Comparison of ENCODE assay signal across 29 cellular contexts in the genomic region with DNA sequence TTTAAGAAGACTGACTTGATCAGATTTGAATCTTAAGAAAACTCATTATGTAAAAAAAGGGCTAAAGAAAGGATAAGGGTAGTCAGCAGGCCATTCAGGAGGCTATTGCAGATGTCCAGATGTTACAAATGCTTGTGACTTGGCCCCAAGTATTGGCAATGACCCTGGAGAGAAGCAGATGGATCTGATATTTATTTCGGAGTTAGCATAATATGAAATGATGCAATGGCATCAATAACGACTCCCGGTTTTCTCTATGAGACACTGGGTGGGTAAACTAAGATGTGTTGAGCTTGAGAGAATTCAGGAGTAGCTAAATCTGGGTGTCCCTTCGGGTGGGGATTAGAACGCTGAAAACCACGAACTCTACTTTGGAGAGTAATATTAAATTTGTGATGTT.
A peak's percentile ranks its signal among the peaks of the same experiment; 100 is the strongest.
DNase-seq lines count a peak whose midpoint lies in the region; ATAC-seq and TF ChIP-seq lines count a peak whose summit lies in the region.
"Had no signal": no experiment of that assay in that cellular context is flagged by ENCODE, and none has a peak within 500 bp of the region (broad histone marks: within the 10 kb centered on the region; RNA-seq: fewer than 3 reads in every experiment).

No MANE protein-coding gene starts in this region.

- no peaks in the 10 kb centered on the region for H3K9me3 Mint-ChIP-seq in natural killer cell treated with Interleukin-12 subunit alpha and Interleukin-12 subunit beta and Interleukin-15 and Interleukin-18, amount 100 ng/mL, for 72 hours
- no peaks in the 10 kb centered on the region for H3K9me3 Mint-ChIP-seq in activated CD4-positive, alpha-beta memory T cell treated with anti-CD3 and anti-CD28 coated beads for 36 hours
- H3K9me3 Mint-ChIP-seq: effector memory CD8-positive, alpha-beta T cell; H9; nephron had no signal

- no peaks in the 10 kb centered on the region for H3K4me1 Mint-ChIP-seq in natural killer cell treated with Interleukin-12 subunit alpha and Interleukin-12 subunit beta and Interleukin-15 and Interleukin-18, amount 100 ng/mL, for 72 hours (ENCODE audit: low read depth in 2 of 2)
- H3K4me1 Mint-ChIP-seq in activated CD4-positive, alpha-beta memory T cell treated with anti-CD3 and anti-CD28 coated beads for 36 hours (ENCODE audit: low read depth): no peaks in the 10 kb centered on the region
- H3K4me1 Mint-ChIP-seq: nephron had no signal

- H3K36me3 Mint-ChIP-seq in natural killer cell treated with Interleukin-12 subunit alpha and Interleukin-12 subunit beta and Interleukin-15 and Interleukin-18, amount 100 ng/mL, for 72 hours: no peaks in the 10 kb centered on the region
- no peaks in the 10 kb centered on the region for H3K36me3 Mint-ChIP-seq in activated CD4-positive, alpha-beta memory T cell treated with anti-CD3 and anti-CD28 coated beads for 36 hours

- DNase-seq in HCEC 1CT (peak; percentile 55), sciatic nerve (ENCODE audit: low spot score) (no peak), NCI-H526 treated with DMSO at 0.1 percent for 48 hours (lab: John Stamatoyannopoulos, UW) (no peak), mucosa of gallbladder (ENCODE audit: low spot score) (no peak)
- no peak for DNase-seq in natural killer cell treated with Interleukin-12 subunit alpha and Interleukin-12 subunit beta and Interleukin-15 and Interleukin-18, amount 100 ng/mL, for 72 hours (ENCODE audit: low spot score)
- no peak for DNase-seq in activated CD4-positive, alpha-beta memory T cell treated with anti-CD3 and anti-CD28 coated beads for 36 hours
- DNase-seq: activated CD8-positive, alpha-beta memory T cell treated with anti-CD3 and anti-CD28 coated beads for 24 hours; activated T-cell treated with anti-CD3 and anti-CD28 coated beads, Interleukin-2, amount 50 U/mL, for 1 hour; adrenal gland; brain microvascular endothelial cell; C1 segment of cervical spinal cord; effector memory CD8-positive, alpha-beta T cell; H9; head of caudate nucleus; IMR-90; left colon; midbrain; NCI-H1092; NCI-H187; NCI-H69; pancreas; stimulated activated CD4-positive, alpha-beta T cell treated with anti-CD3 and anti-CD28 coated beads, Interleukin-1b, Interleukin-23, amount 100 ng/mL, for 48 hours; substantia nigra; T-helper 17 cell had no signal

- H3K4me1 ChIP-seq in ACC112 (ENCODE audit: control insufficient read depth, insufficient read depth, low read length, unreplicated experiment) (peaks cover 36% of the 10 kb centered on the region), gastroesophageal sphincter (no peaks in the 10 kb centered on the region)
- H3K4me1 ChIP-seq: A549, adrenal gland, pancreas had no signal

- 59 to 95% methylated on average over 4 to 6 of the region's 6 CpGs for WGBS in gastroesophageal sphincter (ENCODE audit: low coverage in 1 of 2), 2 donors

- peak overlapping the region; percentile 89 for H2AFZ ChIP-seq in ACC112 (ENCODE audit: low read length, unreplicated experiment)

- no peak for TF ChIP-seq EP300 in gastroesophageal sphincter (IDR thresholded peaks at IDR 0.05)

- H3K4me3 ChIP-seq in ACC112 (ENCODE audit: low read depth, low read length) (no peak overlapping the region), gastroesophageal sphincter (no peak overlapping the region)
- H3K4me3 ChIP-seq: A549, adrenal gland, pancreas, skin epidermis had no signal

- CTCF ChIA-PET in activated CD4-positive, alpha-beta memory T cell treated with anti-CD3 and anti-CD28 coated beads for 36 hours (lab: Charles Lee): no interaction called here

- no peak overlapping the region for H3K27ac Mint-ChIP-seq in natural killer cell treated with Interleukin-12 subunit alpha and Interleukin-12 subunit beta and Interleukin-15 and Interleukin-18, amount 100 ng/mL, for 72 hours
- no peak overlapping the region for H3K27ac Mint-ChIP-seq in activated CD4-positive, alpha-beta memory T cell treated with anti-CD3 and anti-CD28 coated beads for 36 hours
- H3K27ac Mint-ChIP-seq: effector memory CD8-positive, alpha-beta T cell; H9; nephron; T-helper 17 cell had no signal

- no peak for TF ChIP-seq CTCF in gastroesophageal sphincter (IDR thresholded peaks at IDR 0.05)

- no peak for TF ChIP-seq POLR2A in gastroesophageal sphincter (IDR thresholded peaks at IDR 0.05)

- no peak overlapping the region for H3K4me3 Mint-ChIP-seq in natural killer cell treated with Interleukin-12 subunit alpha and Interleukin-12 subunit beta and Interleukin-15 and Interleukin-18, amount 100 ng/mL, for 72 hours
- H3K4me3 Mint-ChIP-seq in activated CD4-positive, alpha-beta memory T cell treated with anti-CD3 and anti-CD28 coated beads for 36 hours: no peak overlapping the region
- H3K4me3 Mint-ChIP-seq: effector memory CD8-positive, alpha-beta T cell; H9; nephron; T-helper 17 cell had no signal

- H3K27me3 ChIP-seq in ACC112 (ENCODE audit: insufficient read depth, low read length): no peaks in the 10 kb centered on the region
- no peaks in the 10 kb centered on the region for H3K27me3 ChIP-seq in gastroesophageal sphincter
- H3K27me3 ChIP-seq: adrenal gland, brain microvascular endothelial cell, pancreas had no signal

- ATAC-seq in gastroesophageal sphincter (peak; percentile 87), sciatic nerve (peak; percentile 87)
- ATAC-seq in natural killer cell treated with Interleukin-12 subunit alpha and Interleukin-12 subunit beta and Interleukin-15 and Interleukin-18, amount 100 ng/mL, for 72 hours: no peak
- ATAC-seq: A549; effector memory CD8-positive, alpha-beta T cell; left colon; pancreas; T-helper 17 cell had no signal

- H3K9me3 ChIP-seq in gastroesophageal sphincter: no peaks in the 10 kb centered on the region
- H3K9me3 ChIP-seq: A549, adrenal gland, pancreas had no signal

- H3K27me3 Mint-ChIP-seq in natural killer cell treated with Interleukin-12 subunit alpha and Interleukin-12 subunit beta and Interleukin-15 and Interleukin-18, amount 100 ng/mL, for 72 hours: peaks cover 0 to 10% of the 10 kb centered on the region in 2 donors
- H3K27me3 Mint-ChIP-seq in activated CD4-positive, alpha-beta memory T cell treated with anti-CD3 and anti-CD28 coated beads for 36 hours: no peaks in the 10 kb centered on the region
- H3K27me3 Mint-ChIP-seq: effector memory CD8-positive, alpha-beta T cell; T-helper 17 cell had no signal

- peak overlapping the region; percentile 76; the same call in 1 of the 2 replicates for H3K27ac ChIP-seq in ACC112 (ENCODE audit: low read depth, low read length)
- peak overlapping the region in 1 of 4 donors; percentile 2 for H3K27ac ChIP-seq in gastroesophageal sphincter
- H3K27ac ChIP-seq: A549, adrenal gland, brain microvascular endothelial cell, pancreas had no signal

- no peaks in the 10 kb centered on the region for H3K79me2 ChIP-seq in ACC112 (ENCODE audit: control insufficient read depth, insufficient read depth, low read length, unreplicated experiment)

- intact Hi-C loops in sciatic nerve (cut with DNase I): no loop called here
- intact Hi-C loops in activated CD4-positive, alpha-beta memory T cell treated with anti-CD3 and anti-CD28 coated beads for 36 hours (cut with micrococcal nuclease): no loop called here

- POLR2A ChIA-PET in activated CD4-positive, alpha-beta memory T cell treated with anti-CD3 and anti-CD28 coated beads for 36 hours (lab: Charles Lee): no interaction called here

- H3K36me3 ChIP-seq in ACC112 (ENCODE audit: insufficient read depth, low read length): no peaks in the 10 kb centered on the region
- H3K36me3 ChIP-seq in gastroesophageal sphincter: no peaks in the 10 kb centered on the region
- H3K36me3 ChIP-seq: adrenal gland, brain microvascular endothelial cell, pancreas had no signal

Comparison
In these comparisons a context has a peak if more than half of its experiments do, and no peak if none do; other contexts are left out.
1. ATAC-seq: peak in gastroesophageal sphincter (single experiment) and sciatic nerve (single experiment); none in natural killer cell treated with Interleukin-12 subunit alpha and Interleukin-12 subunit beta and Interleukin-15 and Interleukin-18, amount 100 ng/mL, for 72 hours (0 of 2).